8 cellular contexts compared by ENCODE assay signal in the genomic region with DNA sequence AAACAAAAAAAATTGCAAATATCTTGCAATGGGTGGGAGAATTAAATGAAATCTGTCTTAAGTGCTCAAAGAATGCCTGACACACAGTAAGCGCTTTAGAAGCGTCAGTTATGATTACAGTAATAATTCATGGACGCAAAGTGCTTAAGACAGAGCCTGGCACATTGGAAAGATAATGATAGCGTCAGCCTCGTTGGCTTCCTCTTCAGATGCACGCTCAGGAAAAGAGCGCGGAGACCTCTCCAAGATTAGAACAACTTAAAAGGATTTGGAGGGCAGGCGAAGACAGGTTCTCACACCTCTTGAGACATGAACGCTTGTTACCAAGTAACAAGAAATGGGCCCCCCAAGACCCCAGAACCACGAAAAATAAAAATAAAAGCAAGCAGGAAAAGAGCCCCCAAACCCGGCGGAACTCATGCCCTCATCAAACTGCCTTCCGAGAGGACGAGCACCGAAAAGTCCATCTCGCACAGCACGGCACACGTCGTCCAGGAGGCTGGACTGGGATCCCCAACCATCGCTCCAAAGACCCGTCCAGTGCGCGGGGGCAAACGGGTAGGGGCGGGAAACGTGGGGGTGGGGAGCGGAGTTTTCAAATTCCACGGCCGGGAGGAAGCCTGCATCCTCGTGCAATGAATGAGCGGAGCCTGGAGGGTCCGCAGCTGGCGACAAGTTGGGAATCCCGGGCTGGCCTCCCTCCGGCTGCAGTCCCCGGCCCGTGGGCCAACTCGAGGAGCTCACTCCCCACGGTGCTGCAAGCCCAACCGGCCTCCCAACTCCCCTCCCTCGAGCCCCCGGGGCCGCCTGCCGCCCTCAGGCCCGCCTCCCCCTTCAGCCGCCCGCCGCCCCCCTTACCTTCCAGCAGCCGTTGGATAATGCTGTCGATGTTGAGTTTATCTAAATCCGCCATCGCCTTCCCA. TPM values are rescaled to one million over a fixed set of nuclear protein-coding genes. Genes with fewer than 3 reads are reported as not detected.
DNase-seq lines count a peak whose midpoint lies in the region; ATAC-seq and TF ChIP-seq lines count a peak whose summit lies in the region.

No MANE protein-coding gene starts in this region.

- no peak for TF ChIP-seq POLR2A in esophagus squamous epithelium (IDR thresholded peaks at IDR 0.05)

- H3K4me1 ChIP-seq in HAP-1: peaks cover 38% of the 10 kb centered on the region
- H3K4me1 ChIP-seq in esophagus squamous epithelium: peaks cover 0 to 74% (median 46%) of the 10 kb centered on the region in 3 donors

- 0 to 1% methylated on average over 25 to 31 of the region's 53 CpGs for WGBS in esophagus squamous epithelium, 2 donors

- H3K4me3 ChIP-seq in HAP-1 (peak overlapping the region; percentile 78), esophagus squamous epithelium (peak overlapping the region; percentile 78 to 98 (median 86))

- DNase-seq in G401 (ENCODE audit: low spot score) (peak; percentile 63), HAP-1 (ENCODE audit: low spot score in 2 of 2) (peak; percentile 32 to 44), NCI-H1092 (lab: John Stamatoyannopoulos, UW) (peak; percentile 51), esophagus squamous epithelium (lab: John Stamatoyannopoulos, UW) (no peak), activated gamma-delta T cell (lab: John Stamatoyannopoulos, UW) (no peak), ureter (ENCODE audit: low spot score) (no peak)
- DNase-seq in activated CD4-positive, alpha-beta T cell treated with anti-CD3 and anti-CD28 coated beads, Interleukin-2, amount 10 ng/mL, durations not matched to agents 24 days and 14 days: peak; percentile 78
- peak in 3 of 10 donors; percentile 7 to 22 (median 16) for DNase-seq in naive thymus-derived CD8-positive, alpha-beta T cell

- intact Hi-C loops in activated CD4-positive, alpha-beta T cell treated with anti-CD3 and anti-CD28 coated beads, Interleukin-2, amount 10 ng/mL, durations not matched to agents 24 days and 14 days (cut with micrococcal nuclease): loop anchor here (1.0 to 2.0 kb wide), 7 partner anchors 15 to 159 kb away; partner anchors contain the start of gene PPTC7
- intact Hi-C loops in esophagus squamous epithelium (cut with DNase I): no loop called here

- H3K27me3 Mint-ChIP-seq in activated CD4-positive, alpha-beta T cell treated with anti-CD3 and anti-CD28 coated beads, Interleukin-2, amount 10 ng/mL, durations not matched to agents 24 days and 14 days: no peaks in the 10 kb centered on the region
- no peaks in the 10 kb centered on the region for H3K27me3 Mint-ChIP-seq in naive thymus-derived CD8-positive, alpha-beta T cell

- H3K9me3 Mint-ChIP-seq in activated CD4-positive, alpha-beta T cell treated with anti-CD3 and anti-CD28 coated beads, Interleukin-2, amount 10 ng/mL, durations not matched to agents 24 days and 14 days: no peaks in the 10 kb centered on the region
- peaks cover 0 to 2% (median 0%) of the 10 kb centered on the region in 9 donors for H3K9me3 Mint-ChIP-seq in naive thymus-derived CD8-positive, alpha-beta T cell

- ATAC-seq in naive thymus-derived CD8-positive, alpha-beta T cell: peak; percentile 1 to 26

- H3K36me3 Mint-ChIP-seq in activated CD4-positive, alpha-beta T cell treated with anti-CD3 and anti-CD28 coated beads, Interleukin-2, amount 10 ng/mL, durations not matched to agents 24 days and 14 days (ENCODE audit: low read depth): peaks cover 45% of the 10 kb centered on the region
- peaks cover 0 to 12% (median 5%) of the 10 kb centered on the region in 3 donors for H3K36me3 Mint-ChIP-seq in naive thymus-derived CD8-positive, alpha-beta T cell

- H3K4me3 Mint-ChIP-seq in activated CD4-positive, alpha-beta T cell treated with anti-CD3 and anti-CD28 coated beads, Interleukin-2, amount 10 ng/mL, durations not matched to agents 24 days and 14 days: peak overlapping the region; percentile 99
- peak overlapping the region; percentile 96 to 100 (median 100) for H3K4me3 Mint-ChIP-seq in naive thymus-derived CD8-positive, alpha-beta T cell

- H3K36me3 ChIP-seq in HAP-1 (replicated peaks) (peaks cover 22% of the 10 kb centered on the region), esophagus squamous epithelium (no peaks in the 10 kb centered on the region)

- in situ Hi-C loops in G401 (cut with HindIII; ENCODE audit: low sequenced_read_pairs) (no loop called here), HAP-1 (cut with MboI; ENCODE audit: low sequenced_read_pairs) (loop anchor here (5.0 kb wide), 1 partner anchor 85 kb away; no protein-coding TSS in a partner anchor)

- H3K27me3 ChIP-seq in HAP-1 (ENCODE audit: low read depth): no peaks in the 10 kb centered on the region
- no peaks in the 10 kb centered on the region for H3K27me3 ChIP-seq in esophagus squamous epithelium

- H3K27ac Mint-ChIP-seq in activated CD4-positive, alpha-beta T cell treated with anti-CD3 and anti-CD28 coated beads, Interleukin-2, amount 10 ng/mL, durations not matched to agents 24 days and 14 days: peak overlapping the region; percentile 99
- H3K27ac Mint-ChIP-seq in naive thymus-derived CD8-positive, alpha-beta T cell: peak overlapping the region; percentile 96 to 100 (median 98)

- TF ChIP-seq CTCF in esophagus squamous epithelium (IDR thresholded peaks at IDR 0.05): no peak

- H3K9me3 ChIP-seq in HAP-1 (no peaks in the 10 kb centered on the region), esophagus squamous epithelium (no peaks in the 10 kb centered on the region)

- H3K4me1 Mint-ChIP-seq in activated CD4-positive, alpha-beta T cell treated with anti-CD3 and anti-CD28 coated beads, Interleukin-2, amount 10 ng/mL, durations not matched to agents 24 days and 14 days: peaks cover 42% of the 10 kb centered on the region
- peaks cover 29 to 62% (median 51%) of the 10 kb centered on the region in 4 donors for H3K4me1 Mint-ChIP-seq in naive thymus-derived CD8-positive, alpha-beta T cell

- H3K27ac ChIP-seq in esophagus squamous epithelium: peak overlapping the region; percentile 92 to 98 (median 94)

- POLR2A ChIA-PET in naive thymus-derived CD8-positive, alpha-beta T cell (lab: Charles Lee): interaction anchor here (1.1 to 2.7 kb wide), 4 partner anchors 8 to 292 kb away, joined by 3 to 7 read pairs (median 4); partner anchors contain the start of genes ARPC3, FAM216A and GPN3

RNA-seq across cellular contexts. Expression of gene PPP1CC, which starts 0.6 kb away (rescaled TPM):
- total RNA-seq in G401 (2014; rRNA removed; shearing (Covaris generic)): 134 and 200 TPM in 2 replicates
- 459 and 489 TPM in 2 replicates for total RNA-seq in activated CD4-positive, alpha-beta T cell treated with anti-CD3 and anti-CD28 coated beads, Interleukin-2, amount 10 ng/mL, durations not matched to agents 24 days and 14 days
- total RNA-seq in esophagus squamous epithelium (100 to 1,000 TPM in 3 of 4 donors, 10 to 100 TPM in 1; 55.3 to 127 (median 114) TPM), ureter (107 TPM)
- total RNA-seq in naive thymus-derived CD8-positive, alpha-beta T cell: 100 to 1,000 TPM; 127 to 141 TPM
- polyA plus RNA-seq in naive thymus-derived CD8-positive, alpha-beta T cell: 100 to 1,000 TPM; 112 to 150 (median 119) TPM

RNA-seq across cellular contexts. Expression of gene HVCN1, which starts 53.1 kb away (rescaled TPM):
- not detected in 2 replicates for total RNA-seq in G401 (2014; rRNA removed; shearing (Covaris generic))
- total RNA-seq in activated CD4-positive, alpha-beta T cell treated with anti-CD3 and anti-CD28 coated beads, Interleukin-2, amount 10 ng/mL, durations not matched to agents 24 days and 14 days: 17.9 and 18.0 TPM in 2 replicates
- total RNA-seq in esophagus squamous epithelium (1 to 10 TPM; 1.0 to 5.7 (median 1.7) TPM), ureter (4.2 TPM)
- 10 to 100 TPM; 21.0 to 21.2 TPM for total RNA-seq in naive thymus-derived CD8-positive, alpha-beta T cell
- polyA plus RNA-seq in naive thymus-derived CD8-positive, alpha-beta T cell: 10 to 100 TPM; 17.3 to 24.5 (median 20.1) TPM

Comparison
In these comparisons a context has a peak if more than half of its experiments do, and no peak if none do; other contexts are left out.
1. DNase-seq: peak in G401 (single experiment), HAP-1 (2 of 2), NCI-H1092 (single experiment) and activated CD4-positive, alpha-beta T cell treated with anti-CD3 and anti-CD28 coated beads, Interleukin-2, amount 10 ng/mL, durations not matched to agents 24 days and 14 days (single experiment); none in esophagus squamous epithelium (single experiment), activated gamma-delta T cell (single experiment) and ureter (single experiment).